In the genomic region with DNA sequence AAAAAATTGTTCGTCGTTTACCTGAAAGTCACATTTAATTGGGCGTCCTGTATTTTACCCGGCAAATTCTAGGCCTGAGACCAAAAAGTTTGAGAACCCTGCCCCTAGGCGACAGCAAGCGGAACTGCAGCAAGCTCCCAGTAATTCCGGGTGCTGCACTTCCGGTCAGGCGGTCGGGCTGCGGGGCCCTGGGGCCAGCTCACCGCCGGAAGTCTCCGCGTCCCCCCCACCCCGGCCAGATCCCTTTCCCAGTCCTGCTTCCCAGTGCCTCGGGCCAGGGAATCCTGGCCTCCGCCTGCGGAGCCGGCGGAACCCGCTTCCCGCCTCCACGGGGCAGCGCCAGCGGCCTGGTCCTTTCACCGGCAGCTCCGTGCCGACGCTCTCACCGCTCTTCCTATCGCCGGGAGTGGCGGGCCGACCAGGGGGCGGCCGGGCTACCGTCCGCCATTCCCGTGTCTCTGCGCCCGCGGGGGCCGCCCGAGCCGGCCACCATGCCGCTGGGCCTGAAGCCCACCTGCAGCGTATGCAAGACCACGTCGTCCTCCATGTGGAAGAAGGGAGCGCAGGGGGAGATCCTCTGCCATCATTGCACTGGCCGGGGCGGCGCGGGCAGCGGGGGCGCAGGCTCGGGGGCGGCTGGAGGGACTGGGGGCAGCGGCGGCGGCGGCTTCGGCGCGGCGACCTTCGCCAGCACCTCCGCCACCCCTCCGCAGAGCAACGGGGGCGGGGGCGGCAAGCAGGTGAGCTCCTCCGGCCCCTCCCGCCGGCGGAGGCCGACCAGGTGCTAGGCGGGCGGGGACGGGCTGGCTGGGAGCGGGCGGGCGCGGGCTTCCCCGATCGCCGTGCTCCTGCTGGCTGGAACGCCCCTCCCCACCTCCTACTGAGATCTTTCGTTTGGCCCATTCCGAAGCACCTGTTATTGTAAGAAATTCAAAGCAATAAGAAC, we compare ENCODE assay signal across 8 cellular contexts.
DNase-seq lines count a peak whose midpoint lies in the region; ATAC-seq lines count a peak whose summit lies in the region.

A gene with protein sequence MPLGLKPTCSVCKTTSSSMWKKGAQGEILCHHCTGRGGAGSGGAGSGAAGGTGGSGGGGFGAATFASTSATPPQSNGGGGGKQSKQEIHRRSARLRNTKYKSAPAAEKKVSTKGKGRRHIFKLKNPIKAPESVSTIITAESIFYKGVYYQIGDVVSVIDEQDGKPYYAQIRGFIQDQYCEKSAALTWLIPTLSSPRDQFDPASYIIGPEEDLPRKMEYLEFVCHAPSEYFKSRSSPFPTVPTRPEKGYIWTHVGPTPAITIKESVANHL (plus strand): TSS at position 244 of the 946 bp plus-strand sequence. CDS start 248 bp downstream, at position 492.

- DNase-seq in Ammon's horn (ENCODE audit: low spot score) (peak; percentile 94), NCI-H345 treated with DMSO at 0.1 percent for 48 hours (lab: John Stamatoyannopoulos, UW; ENCODE audit: unreplicated experiment) (peak; percentile 91), cerebellar cortex (ENCODE audit: low spot score) (peak; percentile 94), islet precursor cell (peak; percentile 97)
- DNase-seq in stimulated activated CD4-positive, alpha-beta T cell treated with anti-CD3 and anti-CD28 coated beads, Interleukin-12 subunit alpha, Interleukin-12 subunit beta, amount 100 ng/mL, for 48 hours (ENCODE audit: low read depth in 2 of 3, low spot score in 1 of 3) = peak; percentile 67 to 84 (median 75)

- ATAC-seq in GM19025 (IDR thresholded peaks at IDR 0.05; ENCODE audit: low read depth, unreplicated experiment) = peak; percentile 85
- ATAC-seq in HG03342 (IDR thresholded peaks at IDR 0.05; ENCODE audit: unreplicated experiment) = peak; percentile 87
- peak; percentile 79 to 81 for ATAC-seq in activated CD4-positive, CD25-positive, alpha-beta regulatory T cell treated with anti-CD3 and anti-CD28 coated beads, Interleukin-2, amount 50 U/mL, for 24 hours

Comparison
In these comparisons a context has a peak if more than half of its experiments do, and no peak if none do; other contexts are left out.
1. Peak in every context shown above with its lines: DNase-seq and ATAC-seq.